17 cellular contexts compared by ENCODE assay signal in the genomic region with DNA sequence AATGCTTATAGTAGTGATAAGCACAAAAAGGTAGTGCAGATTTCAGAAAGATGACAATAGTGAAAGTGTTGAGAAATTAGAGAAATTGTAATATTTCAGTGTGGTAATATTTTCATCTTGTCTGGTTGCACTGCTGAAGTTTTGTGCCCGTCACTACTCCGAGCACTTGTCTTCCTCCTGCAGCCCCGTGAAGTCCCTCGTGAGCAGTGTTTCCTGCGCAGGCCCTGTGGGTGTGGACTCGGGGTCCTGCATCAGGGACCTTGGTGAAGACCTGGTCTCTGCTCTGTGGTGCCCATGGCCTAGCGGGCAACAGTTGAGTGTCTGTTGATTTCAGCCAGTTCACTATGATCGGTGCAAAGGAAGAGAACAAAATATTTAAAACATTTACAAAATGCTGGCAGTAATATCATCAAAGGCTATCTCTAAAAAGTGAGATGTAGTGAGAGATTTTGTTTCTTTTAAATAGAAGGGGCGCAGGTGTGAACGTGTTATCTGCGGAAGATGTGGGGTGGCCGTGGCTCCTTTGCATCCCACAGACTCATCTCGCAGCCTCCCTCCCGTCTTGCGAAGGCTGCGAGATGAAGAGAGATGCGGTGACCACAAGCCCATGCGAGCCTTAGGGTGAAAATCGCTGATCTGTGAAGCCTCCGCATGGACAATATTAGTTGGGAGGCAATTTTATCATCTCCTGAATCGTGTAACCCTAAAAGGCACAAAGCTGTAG.
"Had no signal": no experiment of that assay in that cellular context is flagged by ENCODE, and none has a peak within 500 bp of the region (broad histone marks: within the 10 kb centered on the region; RNA-seq: fewer than 3 reads in every experiment).

No MANE protein-coding gene starts in this region.

- H3K27ac Mint-ChIP-seq: activated CD8-positive, alpha-beta memory T cell treated with anti-CD3 and anti-CD28 coated beads, Interleukin-2, amount 10 ng/mL, durations not matched to agents 7 days and 5 days; progenitor cell of endocrine pancreas had no signal

- H3K9me3 ChIP-seq: lower lobe of right lung had no signal

- H2AFZ ChIP-seq: hepatocyte had no signal

- H3K4me1 ChIP-seq: foreskin keratinocyte, lower lobe of right lung had no signal

- H3K27me3 ChIP-seq: brain microvascular endothelial cell, foreskin keratinocyte, hepatocyte had no signal

- H3K4me2 ChIP-seq: hepatocyte had no signal

- H3K27ac ChIP-seq: brain microvascular endothelial cell, foreskin keratinocyte, hepatocyte, lower lobe of right lung, skin epidermis, WERI-Rb-1 had no signal

- H3K4me3 ChIP-seq: hepatocyte, lower lobe of right lung, skin epidermis had no signal

- ATAC-seq: activated CD8-positive, alpha-beta memory T cell treated with anti-CD3 and anti-CD28 coated beads, Interleukin-2, amount 10 ng/mL, durations not matched to agents 7 days and 5 days; foreskin keratinocyte; lower lobe of right lung had no signal

- H3K27me3 Mint-ChIP-seq: activated CD8-positive, alpha-beta memory T cell treated with anti-CD3 and anti-CD28 coated beads, Interleukin-2, amount 10 ng/mL, durations not matched to agents 7 days and 5 days; progenitor cell of endocrine pancreas had no signal

- H3K4me1 Mint-ChIP-seq: neural crest cell had no signal

- H3K4me3 Mint-ChIP-seq: activated CD8-positive, alpha-beta memory T cell treated with anti-CD3 and anti-CD28 coated beads, Interleukin-2, amount 10 ng/mL, durations not matched to agents 7 days and 5 days; neural crest cell had no signal

- DNase-seq: activated CD4-positive, alpha-beta T cell treated with anti-CD3 and anti-CD28 coated beads, Interleukin-2, amount 50 U/mL, for 48 hours; activated CD8-positive, alpha-beta memory T cell treated with anti-CD3 and anti-CD28 coated beads, Interleukin-2, amount 10 ng/mL, durations not matched to agents 7 days and 5 days; activated naive CD4-positive, alpha-beta T cell; aorta; brain microvascular endothelial cell; central memory CD4-positive, alpha-beta T cell; foreskin keratinocyte; islet precursor cell; lower lobe of right lung; midbrain; stimulated activated CD4-positive, alpha-beta T cell treated with anti-CD3 and anti-CD28 coated beads, Interleukin-15, amount 100 ng/mL, for 24 hours; stimulated activated CD4-positive, alpha-beta T cell treated with anti-CD3 and anti-CD28 coated beads, Interleukin-2, amount 100 ng/mL, for 48 hours; WERI-Rb-1 had no signal
